Comparison of ENCODE assay signal across 27 cellular contexts in the genomic region with DNA sequence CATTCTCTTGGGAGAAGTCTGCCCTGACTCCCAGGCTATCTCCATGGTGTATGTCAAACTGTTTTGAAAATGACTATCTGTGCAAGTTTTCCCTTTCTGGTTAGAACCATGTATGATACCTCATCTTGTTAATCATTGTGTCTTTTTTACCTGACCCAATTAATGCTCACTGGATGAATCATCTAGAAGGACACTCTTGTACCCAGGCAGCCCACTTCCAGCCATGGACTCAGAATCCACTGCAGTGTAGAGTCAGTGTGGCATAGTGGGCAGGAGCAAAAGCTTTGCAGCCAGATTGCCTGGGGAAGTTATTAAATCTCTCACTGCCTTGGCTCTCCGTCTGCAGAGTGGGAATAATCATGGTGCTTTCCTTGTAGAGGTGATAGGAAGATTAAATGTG. TPM values are rescaled to one million over a fixed set of nuclear protein-coding genes. Genes with fewer than 3 reads are reported as not detected.
"Had no signal": no experiment of that assay in that cellular context is flagged by ENCODE, and none has a peak within 500 bp of the region (broad histone marks: within the 10 kb centered on the region; RNA-seq: fewer than 3 reads in every experiment).

No MANE protein-coding gene starts in this region.

- H3K36me3 ChIP-seq: adrenal gland, ascending aorta, brain microvascular endothelial cell, heart right ventricle, neutrophil, ovary, prostate gland, vagina had no signal

- H3K9me3 Mint-ChIP-seq: activated CD8-positive, alpha-beta T cell treated with anti-CD3 and anti-CD28 coated beads for 36 hours; nephron had no signal

- DNase-seq: activated CD4-positive, alpha-beta T cell treated with anti-CD3 and anti-CD28 coated beads for 48 hours; activated CD8-positive, alpha-beta memory T cell treated with anti-CD3 and anti-CD28 coated beads, Interleukin-2, amount 10 ng/mL, durations not matched to agents 7 days and 5 days; activated CD8-positive, alpha-beta T cell treated with anti-CD3 and anti-CD28 coated beads for 36 hours; activated naive CD4-positive, alpha-beta T cell; adrenal gland; brain microvascular endothelial cell; central memory CD4-positive, alpha-beta T cell; dorsolateral prefrontal cortex; heart right ventricle; left ventricle myocardium superior; midbrain; ovary; right cardiac atrium; stimulated activated CD4-positive, alpha-beta T cell treated with anti-CD3 and anti-CD28 coated beads, Interleukin-1b, Interleukin-23, amount 100 ng/mL, for 48 hours; trophoblast cell had no signal

- H3K27ac ChIP-seq: adrenal gland, ascending aorta, brain microvascular endothelial cell, dorsolateral prefrontal cortex, heart right ventricle, neutrophil, ovary, prostate gland, vagina had no signal

- H3K27me3 Mint-ChIP-seq: activated CD8-positive, alpha-beta memory T cell treated with anti-CD3 and anti-CD28 coated beads, Interleukin-2, amount 10 ng/mL, durations not matched to agents 7 days and 5 days; activated CD8-positive, alpha-beta T cell treated with anti-CD3 and anti-CD28 coated beads for 36 hours had no signal

- H3K36me3 Mint-ChIP-seq: activated CD8-positive, alpha-beta memory T cell treated with anti-CD3 and anti-CD28 coated beads, Interleukin-2, amount 10 ng/mL, durations not matched to agents 7 days and 5 days; activated naive CD8-positive, alpha-beta T cell had no signal

- H3K27ac Mint-ChIP-seq: activated CD8-positive, alpha-beta memory T cell treated with anti-CD3 and anti-CD28 coated beads, Interleukin-2, amount 10 ng/mL, durations not matched to agents 7 days and 5 days; activated CD8-positive, alpha-beta T cell treated with anti-CD3 and anti-CD28 coated beads for 36 hours; activated naive CD8-positive, alpha-beta T cell; nephron had no signal

- H3K4me3 ChIP-seq: adrenal gland, ascending aorta, dorsolateral prefrontal cortex, heart right ventricle, ovary, prostate gland, vagina had no signal

- H3K4me1 Mint-ChIP-seq: activated CD8-positive, alpha-beta memory T cell treated with anti-CD3 and anti-CD28 coated beads, Interleukin-2, amount 10 ng/mL, durations not matched to agents 7 days and 5 days had no signal

- H3K9me3 ChIP-seq: adrenal gland, ascending aorta, heart right ventricle, neutrophil, ovary, prostate gland, vagina had no signal

- ATAC-seq: activated CD8-positive, alpha-beta memory T cell treated with anti-CD3 and anti-CD28 coated beads, Interleukin-2, amount 10 ng/mL, durations not matched to agents 7 days and 5 days; activated CD8-positive, alpha-beta T cell treated with anti-CD3 and anti-CD28 coated beads for 36 hours; heart right ventricle; left ventricle myocardium superior; right cardiac atrium had no signal

- H3K4me1 ChIP-seq: adrenal gland, ascending aorta, prostate gland, vagina had no signal

- H3K27me3 ChIP-seq: adrenal gland, ascending aorta, brain microvascular endothelial cell, neutrophil, ovary, vagina had no signal

- H3K4me3 Mint-ChIP-seq: activated CD8-positive, alpha-beta memory T cell treated with anti-CD3 and anti-CD28 coated beads, Interleukin-2, amount 10 ng/mL, durations not matched to agents 7 days and 5 days; activated CD8-positive, alpha-beta T cell treated with anti-CD3 and anti-CD28 coated beads for 36 hours; activated naive CD8-positive, alpha-beta T cell; nephron had no signal

RNA-seq across cellular contexts. Expression of gene FAM3D, which starts 1.2 kb away (rescaled TPM):
- total RNA-seq: activated CD8-positive, alpha-beta memory T cell treated with anti-CD3 and anti-CD28 coated beads, Interleukin-2, amount 10 ng/mL, durations not matched to agents 7 days and 5 days; activated CD8-positive, alpha-beta T cell treated with anti-CD3 and anti-CD28 coated beads for 36 hours; ascending aorta; fibroblast of villous mesenchyme; heart right ventricle; kidney epithelial cell; left ventricle myocardium superior; myocyte; skeletal muscle tissue; T-helper 2 cell treated with Interferon-gamma antibody and Interleukin-4, amounts not matched to agents 100 ng/mL and 5 ng/mL, for 36 hours; temporal lobe had no signal
- polyA plus RNA-seq: ovary had no signal
